In the genomic region with DNA sequence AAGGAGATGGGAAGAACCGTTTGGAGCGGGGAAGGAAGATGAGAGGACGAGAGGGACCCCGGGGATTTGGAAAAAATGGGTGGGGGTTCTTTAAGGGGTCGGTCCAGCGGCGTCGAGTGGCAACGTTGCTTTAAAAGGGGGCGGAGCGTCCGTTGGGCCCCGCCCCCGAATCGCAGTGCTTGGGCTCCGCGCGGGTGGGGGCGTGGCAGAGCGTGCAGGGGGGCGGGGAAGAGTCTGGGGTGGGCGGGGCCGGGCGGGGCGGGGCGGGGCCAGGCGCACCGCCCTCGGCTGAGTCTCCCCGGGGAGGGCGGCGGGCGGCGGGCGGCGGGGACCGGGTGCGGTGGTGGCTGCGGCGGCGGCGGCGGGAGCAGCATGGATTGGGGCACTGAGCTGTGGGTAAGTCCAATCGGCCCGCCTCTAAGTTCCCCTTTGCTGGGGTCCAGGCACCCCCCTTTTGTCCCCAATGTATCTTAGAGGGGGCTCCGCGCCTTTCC, we compare ENCODE assay signal across 8 cellular contexts. TPM values are rescaled to one million over a fixed set of nuclear protein-coding genes. Genes with fewer than 3 reads are reported as not detected.
DNase-seq lines count a peak whose midpoint lies in the region; ATAC-seq, FAIRE-seq and TF ChIP-seq lines count a peak whose summit lies in the region.

A gene with protein sequence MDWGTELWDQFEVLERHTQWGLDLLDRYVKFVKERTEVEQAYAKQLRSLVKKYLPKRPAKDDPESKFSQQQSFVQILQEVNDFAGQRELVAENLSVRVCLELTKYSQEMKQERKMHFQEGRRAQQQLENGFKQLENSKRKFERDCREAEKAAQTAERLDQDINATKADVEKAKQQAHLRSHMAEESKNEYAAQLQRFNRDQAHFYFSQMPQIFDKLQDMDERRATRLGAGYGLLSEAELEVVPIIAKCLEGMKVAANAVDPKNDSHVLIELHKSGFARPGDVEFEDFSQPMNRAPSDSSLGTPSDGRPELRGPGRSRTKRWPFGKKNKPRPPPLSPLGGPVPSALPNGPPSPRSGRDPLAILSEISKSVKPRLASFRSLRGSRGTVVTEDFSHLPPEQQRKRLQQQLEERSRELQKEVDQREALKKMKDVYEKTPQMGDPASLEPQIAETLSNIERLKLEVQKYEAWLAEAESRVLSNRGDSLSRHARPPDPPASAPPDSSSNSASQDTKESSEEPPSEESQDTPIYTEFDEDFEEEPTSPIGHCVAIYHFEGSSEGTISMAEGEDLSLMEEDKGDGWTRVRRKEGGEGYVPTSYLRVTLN (plus strand): TSS at position 291 of the 494 bp plus-strand sequence. CDS start 82 bp downstream, at position 373.

- peak within 1 kb of the TSS; percentile 67 to 81 (median 70) for H3K4me3 ChIP-seq in keratinocyte (ENCODE audit: control insufficient read depth in 2 of 3, extremely low read depth in 1 of 3, insufficient read depth in 2 of 3, low read depth in 1 of 3, low read length in 3 of 3)

- dilution Hi-C loops in keratinocyte (cut with MboI; ENCODE audit: extremely low pct_ligation_motif_present, low sequenced_read_pairs): no loop called here

- DNase-seq in GM10266 (ENCODE audit: extremely low spot score): peak; percentile 98
- peak; percentile 66 for DNase-seq in NCI-H2171 (lab: John Stamatoyannopoulos, UW)
- DNase-seq in activated CD4-positive, alpha-beta T cell treated with anti-CD3 and anti-CD28 coated beads for 24 hours (ENCODE audit: low read depth in 2 of 2): peak; percentile 65 to 77
- peak; percentile 84 for DNase-seq in cerebellum (ENCODE audit: low spot score)
- DNase-seq in keratinocyte (ENCODE audit: low read depth, low spot score): no peak
- DNase-seq in stimulated activated CD4-positive, alpha-beta T cell treated with anti-CD3 and anti-CD28 coated beads, Interleukin-12 subunit alpha, Interleukin-12 subunit beta, amount 100 ng/mL, for 4 hours: peak; percentile 81

- no peaks in the 10 kb centered on the region for H4K20me1 ChIP-seq in keratinocyte (ENCODE audit: control insufficient read depth, extremely low read depth, insufficient read depth, low read length)

- no peak for TF ChIP-seq CTCF in GM10266 (IDR thresholded peaks at IDR 0.05; ENCODE audit: control insufficient read depth, insufficient read depth, low read depth, missing control alignments)
- TF ChIP-seq CTCF in keratinocyte (optimal IDR thresholded peaks at IDR 0.05 in 1 of 3, IDR thresholded peaks at IDR 0.05 in 1 of 3, conservative IDR thresholded peaks at IDR 0.05 in 1 of 3; ENCODE audit: extremely low read depth in 1 of 3, insufficient read depth in 2 of 3, low read length in 3 of 3): no peak

- peak within 1 kb of the TSS; percentile 86 for H3K27ac ChIP-seq in keratinocyte (ENCODE audit: control insufficient read depth, insufficient read depth, low read length)

- H3K4me1 ChIP-seq in keratinocyte (ENCODE audit: control insufficient read depth, extremely low read depth, insufficient read depth, low read length): peaks cover 38% of the 10 kb centered on the region

- ATAC-seq in HG03108 (IDR thresholded peaks at IDR 0.05; ENCODE audit: unreplicated experiment) (no peak), GM18870 (IDR thresholded peaks at IDR 0.05; ENCODE audit: unreplicated experiment) (no peak)

- peak within 1 kb of the TSS; percentile 81 for H2AFZ ChIP-seq in keratinocyte (ENCODE audit: control insufficient read depth, low read length)

- H3K9me1 ChIP-seq in keratinocyte (ENCODE audit: control insufficient read depth, extremely low read depth, insufficient read depth, low read length): no peaks in the 10 kb centered on the region

- H3K9me3 ChIP-seq in keratinocyte (ENCODE audit: control insufficient read depth, low read depth, low read length): no peaks in the 10 kb centered on the region

- H3K79me2 ChIP-seq in keratinocyte (ENCODE audit: control insufficient read depth, insufficient read depth, low read length): peaks cover 31% of the 10 kb centered on the region

- H3K4me2 ChIP-seq in keratinocyte (ENCODE audit: control insufficient read depth, extremely low read depth, insufficient read depth, low read depth, low read length): peak within 1 kb of the TSS; percentile 89

- H3K9ac ChIP-seq in keratinocyte (ENCODE audit: control insufficient read depth, extremely low read depth, insufficient read depth, low read length): peak within 1 kb of the TSS; percentile 87

- peaks cover 9 to 13% of the 10 kb centered on the region in 2 experiments for H3K36me3 ChIP-seq in keratinocyte (ENCODE audit: control insufficient read depth in 2 of 2, extremely low read depth in 1 of 2, insufficient read depth in 2 of 2, low read length in 2 of 2)

- H3K27me3 ChIP-seq in keratinocyte (ENCODE audit: control insufficient read depth, extremely low read depth, insufficient read depth, low read length): no peaks in the 10 kb centered on the region

- no peak for FAIRE-seq in keratinocyte (lab: Jason Lieb, UNC)

RNA-seq across cellular contexts. Expression of the gene that starts here (rescaled TPM):
- total RNA-seq in cerebellum: 3.6 TPM
- 34.8 to 43.8 TPM (median 36.2 TPM) in 3 replicates for polyA plus RNA-seq in keratinocyte
- polyA plus RNA-seq in keratinocyte (2011; ENCODE audit: low read depth): 345 TPM
- polyA plus RNA-seq in keratinocyte (2011; cell fraction: cytosol; rRNA removed): 25.0 and 39.1 TPM in 2 replicates
- polyA plus RNA-seq in keratinocyte (2011; cell fraction: nucleus; rRNA removed): 69.1 and 80.5 TPM in 2 replicates
- polyA plus RNA-seq in keratinocyte (2012; ENCODE audit: low replicate concordance): 54.1 and 65.1 TPM in 2 replicates
- 18.9 to 22.5 TPM (median 19.9 TPM) in 3 replicates for polyA minus RNA-seq in keratinocyte
- polyA minus RNA-seq in keratinocyte (2011; cell fraction: cytosol; rRNA and poly(A)+ RNA removed): 22.1 TPM
- polyA minus RNA-seq in keratinocyte (2011; cell fraction: nucleus; rRNA and poly(A)+ RNA removed): 13.6 and 20.2 TPM in 2 replicates
